In genomic region chr19:8360196-8360595, GRCh38 we compare ENCODE assay signal across 30 cellular contexts. TPM values are rescaled to one million over a fixed set of nuclear protein-coding genes. Genes with fewer than 3 reads are reported as not detected.
"Had no signal": no experiment of that assay in that cellular context is flagged by ENCODE, and none has a peak within 500 bp of the region (broad histone marks: within the 10 kb centered on the region; RNA-seq: fewer than 3 reads in every experiment).

No MANE protein-coding gene starts in this region.

- DNase-seq: activated CD4-positive, alpha-beta memory T cell treated with anti-CD3 and anti-CD28 coated beads, Interleukin-2, amount 10 ng/mL, durations not matched to agents 7 days and 5 days; activated CD4-positive, alpha-beta T cell treated with anti-CD3 and anti-CD28 coated beads for 36 hours; activated CD4-positive, alpha-beta T cell treated with anti-CD3 and anti-CD28 coated beads, Interleukin-2, amount 50 U/mL, for 1 hour; activated CD4-positive, CD25-positive, alpha-beta regulatory T cell; activated gamma-delta T cell; activated naive CD4-positive, alpha-beta T cell treated with anti-CD3 and anti-CD28 coated beads for 36 hours; activated naive CD8-positive, alpha-beta T cell treated with anti-CD3 and anti-CD28 coated beads for 36 hours; activated T-cell treated with anti-CD3 and anti-CD28 coated beads for 4 hours; activated T-cell treated with anti-CD3 and anti-CD28 coated beads, Interleukin-2, amount 50 U/mL, for 48 hours; brain microvascular endothelial cell; KG1; NCI-H1092; NCI-H1417; NCI-H1930; NCI-H2107; NCI-H2171 treated with DMSO at 0.1 percent for 48 hours; NCI-H345; NCI-H510A; NCI-H526 treated with DMSO at 0.1 percent for 48 hours; NCI-H82; SHP77; T-helper 17 cell; T-helper 9 cell had no signal

- H3K27ac ChIP-seq: brain microvascular endothelial cell, cardiac muscle cell, SJSA1, VCaP had no signal

- H3K36me3 ChIP-seq: brain microvascular endothelial cell, cardiac muscle cell, SJSA1 had no signal

- ATAC-seq: activated CD4-positive, alpha-beta T cell treated with anti-CD3 and anti-CD28 coated beads for 36 hours; activated T-helper 17 cell treated with anti-CD3 and anti-CD28 coated beads, Interleukin-2, amount 50 U/mL, for 72 hours; SK-N-SH treated with all-trans-retinoic acid at 6 μM for 48 hours; T-helper 17 cell had no signal

- FAIRE-seq: TTC549 had no signal

- H3K27me3 ChIP-seq: brain microvascular endothelial cell, SJSA1 had no signal

- H3K4me3 ChIP-seq: cardiac muscle cell, SJSA1 had no signal

RNA-seq across cellular contexts. Expression of gene ANGPTL4, which starts 3.8 kb away (rescaled TPM):
- total RNA-seq: activated naive CD4-positive, alpha-beta T cell treated with anti-CD3 and anti-CD28 coated beads for 36 hours; OCI-LY7; T-helper 17 cell had no signal

RNA-seq across cellular contexts. Expression of gene KANK3, which starts 17.1 kb away (rescaled TPM):
- total RNA-seq: SJSA1 had no signal
